In genomic region chr9:113589407-113589806, GRCh38 we compare ENCODE assay signal across 1 cellular context.
A peak's percentile ranks its signal among the peaks of the same experiment; 100 is the strongest.
TF ChIP-seq lines count a peak whose summit lies in the region.

No MANE protein-coding gene starts in this region.

TF ChIP-seq in GM12878, 131 proteins besides CTCF, POLR2A, EP300 and RAD21 (continued from another document):
- no peak for TF ChIP-seq BCLAF1 (IDR thresholded peaks at IDR 0.05)
- peak; percentile 57; the same call in 1 of the 2 replicates for TF ChIP-seq POLR2AphosphoS5 (IDR thresholded peaks at IDR 0.05; ENCODE audit: low read length)
